In genomic region chr15:20187370-20188355, GRCh38 we compare ENCODE assay signal across 6 cellular contexts.
DNase-seq lines count a peak whose midpoint lies in the region; ATAC-seq and TF ChIP-seq lines count a peak whose summit lies in the region.
"Not testable (repeated sequence)": the region's sequence is repeated elsewhere in the genome, so short reads cannot be mapped to it uniquely, and the experiment has no call there.

No MANE protein-coding gene starts in this region.

- intact Hi-C loops in esophagus muscularis mucosa (cut with DNase I); Right ventricle myocardium superior (cut with DNase I): not testable (repeated sequence)

- H3K4me1 ChIP-seq in esophagus muscularis mucosa; hepatocyte (ENCODE audit: insufficient read depth); upper lobe of left lung: not testable (repeated sequence)

- H3K27me3 ChIP-seq in esophagus muscularis mucosa, hepatocyte, upper lobe of left lung: not testable (repeated sequence)

- not testable (repeated sequence) for TF ChIP-seq POLR2A in esophagus muscularis mucosa (IDR thresholded peaks at IDR 0.05; ENCODE audit: low read depth); upper lobe of left lung (IDR thresholded peaks at IDR 0.05)

- not testable (repeated sequence) for H3K4me3 Mint-ChIP-seq in chondrocyte (ENCODE audit: unreplicated experiment); natural killer cell treated with Interleukin-12 subunit alpha and Interleukin-12 subunit beta and Interleukin-15 and Interleukin-18, amount 100 ng/mL, for 72 hours

- not testable (repeated sequence) for TF ChIP-seq CTCF in chondrocyte (IDR thresholded peaks at IDR 0.05); esophagus muscularis mucosa (IDR thresholded peaks at IDR 0.05); hepatocyte (IDR thresholded peaks at IDR 0.05; ENCODE audit: poor library complexity); upper lobe of left lung (IDR thresholded peaks at IDR 0.05)

- H3K36me3 ChIP-seq in esophagus muscularis mucosa; hepatocyte (replicated peaks; ENCODE audit: insufficient read depth, low read depth); upper lobe of left lung: not testable (repeated sequence)

- H4K20me1 ChIP-seq in hepatocyte (ENCODE audit: insufficient read depth, poor library complexity, severe bottlenecking): not testable (repeated sequence)

- not testable (repeated sequence) for H2AFZ ChIP-seq in hepatocyte

- ATAC-seq in Right ventricle myocardium superior (ENCODE audit: poor library complexity): peak; percentile 12
- peak; percentile 52 to 54 for ATAC-seq in natural killer cell treated with Interleukin-12 subunit alpha and Interleukin-12 subunit beta and Interleukin-15 and Interleukin-18, amount 100 ng/mL, for 72 hours
- ATAC-seq in upper lobe of left lung (ENCODE audit: low FRiP score in 2 of 2): peak; percentile 40 to 75

- H3K36me3 Mint-ChIP-seq in chondrocyte (ENCODE audit: low read depth); natural killer cell treated with Interleukin-12 subunit alpha and Interleukin-12 subunit beta and Interleukin-15 and Interleukin-18, amount 100 ng/mL, for 72 hours: not testable (repeated sequence)

- peaks cover 22% of the 10 kb centered on the region for H3K9me3 Mint-ChIP-seq in chondrocyte (ENCODE audit: low read depth)
- not testable (repeated sequence) for H3K9me3 Mint-ChIP-seq in natural killer cell treated with Interleukin-12 subunit alpha and Interleukin-12 subunit beta and Interleukin-15 and Interleukin-18, amount 100 ng/mL, for 72 hours

- H3K4me2 ChIP-seq in hepatocyte: not testable (repeated sequence)

- H3K9me2 ChIP-seq in hepatocyte (replicated peaks; ENCODE audit: insufficient read depth): not testable (repeated sequence)

- not testable (repeated sequence) for TF ChIP-seq EP300 in esophagus muscularis mucosa (IDR thresholded peaks at IDR 0.05); upper lobe of left lung (IDR thresholded peaks at IDR 0.05)

- not testable (repeated sequence) for H3K4me3 ChIP-seq in esophagus muscularis mucosa, hepatocyte, upper lobe of left lung

- H3K27ac Mint-ChIP-seq in chondrocyte (ENCODE audit: unreplicated experiment); natural killer cell treated with Interleukin-12 subunit alpha and Interleukin-12 subunit beta and Interleukin-15 and Interleukin-18, amount 100 ng/mL, for 72 hours: not testable (repeated sequence)

- not testable (repeated sequence) for H3K9me3 ChIP-seq in esophagus muscularis mucosa, upper lobe of left lung
- H3K9me3 ChIP-seq in hepatocyte (ENCODE audit: low read depth): peaks cover 13% of the 10 kb centered on the region

- WGBS in esophagus muscularis mucosa: 73% methylated on average over 1 of the region's 1 CpG
- WGBS in hepatocyte (ENCODE audit: low lambda C conversion rate, missing lambda C conversion rate): 59% methylated on average over 1 of the region's 1 CpG
- WGBS in upper lobe of left lung, 2 donors: 58 to 75% methylated on average over 1 of the region's 1 CpG

- H3K27ac ChIP-seq in esophagus muscularis mucosa (replicated peaks in 1 of 4); hepatocyte; upper lobe of left lung: not testable (repeated sequence)

- not testable (repeated sequence) for H3K4me1 Mint-ChIP-seq in chondrocyte (ENCODE audit: low read depth); natural killer cell treated with Interleukin-12 subunit alpha and Interleukin-12 subunit beta and Interleukin-15 and Interleukin-18, amount 100 ng/mL, for 72 hours (ENCODE audit: low read depth in 2 of 2)

- H3K79me2 ChIP-seq in hepatocyte: not testable (repeated sequence)

- DNase-seq in chondrocyte (ENCODE audit: low spot score) (peak; percentile 86), esophagus muscularis mucosa (ENCODE audit: extremely low spot score) (peak; percentile 70), hepatocyte (ENCODE audit: low spot score) (peak; percentile 0)
- DNase-seq in Right ventricle myocardium superior; natural killer cell treated with Interleukin-12 subunit alpha and Interleukin-12 subunit beta and Interleukin-15 and Interleukin-18, amount 100 ng/mL, for 72 hours (ENCODE audit: low spot score); upper lobe of left lung: not testable (repeated sequence)

- H3K27me3 Mint-ChIP-seq in chondrocyte (ENCODE audit: low read depth); natural killer cell treated with Interleukin-12 subunit alpha and Interleukin-12 subunit beta and Interleukin-15 and Interleukin-18, amount 100 ng/mL, for 72 hours: not testable (repeated sequence)
